ENCODE assay signal across 9 cellular contexts in genomic region chr19:51166846-51167490, GRCh38. TPM values are rescaled to one million over a fixed set of nuclear protein-coding genes. Genes with fewer than 3 reads are reported as not detected.
A peak's percentile ranks its signal among the peaks of the same experiment; 100 is the strongest.
DNase-seq lines count a peak whose midpoint lies in the region; ATAC-seq and TF ChIP-seq lines count a peak whose summit lies in the region.
"Had no signal": no experiment of that assay in that cellular context is flagged by ENCODE, and none has a peak within 500 bp of the region (broad histone marks: within the 10 kb centered on the region; RNA-seq: fewer than 3 reads in every experiment).

No MANE protein-coding gene starts in this region.

- H3K9me3 Mint-ChIP-seq in CD4-positive, alpha-beta T cell = no peaks in the 10 kb centered on the region
- H3K9me3 Mint-ChIP-seq in activated T-cell treated with anti-CD3 and anti-CD28 coated beads, Interleukin-2, amount 50 U/mL, for 4 hours = no peaks in the 10 kb centered on the region

- H3K4me1 ChIP-seq in mucosa of descending colon (ENCODE audit: low read depth) = no peaks in the 10 kb centered on the region
- no peaks in the 10 kb centered on the region for H3K4me1 ChIP-seq in ascending aorta
- peaks cover 20% of the 10 kb centered on the region for H3K4me1 ChIP-seq in testis

- H3K36me3 ChIP-seq in mucosa of descending colon (ENCODE audit: low read depth) (no peaks in the 10 kb centered on the region), ascending aorta (no peaks in the 10 kb centered on the region), testis (ENCODE audit: low read depth, missing control alignments) (no peaks in the 10 kb centered on the region)

- ATAC-seq in CD4-positive, alpha-beta T cell (ENCODE audit: poor library complexity) = peak; percentile 46
- peak; percentile 37 to 52 for ATAC-seq in activated T-cell treated with anti-CD3 and anti-CD28 coated beads, Interleukin-2, amount 50 U/mL, for 4 hours
- ATAC-seq in mucosa of descending colon (peak; percentile 64), HG03135 (IDR thresholded peaks at IDR 0.05; ENCODE audit: unreplicated experiment) (no peak)

- H3K9me3 ChIP-seq in CD4-positive, alpha-beta T cell (ENCODE audit: control insufficient read depth, low read length) = no peaks in the 10 kb centered on the region
- H3K9me3 ChIP-seq in mucosa of descending colon (no peaks in the 10 kb centered on the region), ascending aorta (no peaks in the 10 kb centered on the region), testis (no peaks in the 10 kb centered on the region)

- TF ChIP-seq CTCF in CD4-positive, alpha-beta T cell (IDR thresholded peaks at IDR 0.05) = no peak
- TF ChIP-seq CTCF in mucosa of descending colon (IDR thresholded peaks at IDR 0.05) (no peak), ascending aorta (IDR thresholded peaks at IDR 0.05) (no peak), testis (IDR thresholded peaks at IDR 0.05) (no peak)

- POLR2A ChIA-PET in CD4-positive, alpha-beta T cell (lab: Charles Lee) = no interaction called here

- H3K36me3 Mint-ChIP-seq in CD4-positive, alpha-beta T cell (ENCODE audit: low read depth) = no peaks in the 10 kb centered on the region
- no peaks in the 10 kb centered on the region for H3K36me3 Mint-ChIP-seq in activated T-cell treated with anti-CD3 and anti-CD28 coated beads, Interleukin-2, amount 50 U/mL, for 4 hours (ENCODE audit: insufficient read depth)

- H3K27me3 Mint-ChIP-seq in CD4-positive, alpha-beta T cell = peaks cover 5% of the 10 kb centered on the region
- H3K27me3 Mint-ChIP-seq in activated T-cell treated with anti-CD3 and anti-CD28 coated beads, Interleukin-2, amount 50 U/mL, for 4 hours (ENCODE audit: low read depth) = peaks cover 3% of the 10 kb centered on the region

- intact Hi-C loops in CD4-positive, alpha-beta T cell (cut with DNase I, micrococcal nuclease) = loop anchor here in 1 of 2 experiments (5.0 kb wide), 1 partner anchor 70 kb away; no protein-coding TSS in a partner anchor
- intact Hi-C loops in mucosa of descending colon (cut with DNase I, micrococcal nuclease) = no loop called here
- intact Hi-C loops in ascending aorta (cut with DNase I) = no loop called here
- intact Hi-C loops in testis (cut with DNase I; ENCODE audit: low total_unique reads) = no loop called here

- H3K4me3 Mint-ChIP-seq in CD4-positive, alpha-beta T cell = no peak overlapping the region
- peak overlapping the region; percentile 56 for H3K4me3 Mint-ChIP-seq in activated T-cell treated with anti-CD3 and anti-CD28 coated beads, Interleukin-2, amount 50 U/mL, for 4 hours

- TF ChIP-seq POLR2A in testis (IDR thresholded peaks at IDR 0.05) = no peak

- no peak overlapping the region for H3K4me3 ChIP-seq in mucosa of descending colon
- H3K4me3 ChIP-seq in ascending aorta = no peak overlapping the region
- no peak overlapping the region for H3K4me3 ChIP-seq in testis

- CTCF ChIA-PET in CD4-positive, alpha-beta T cell (lab: Charles Lee) = no interaction called here

- peaks cover 13% of the 10 kb centered on the region for H3K4me1 Mint-ChIP-seq in CD4-positive, alpha-beta T cell (ENCODE audit: low read depth)
- H3K4me1 Mint-ChIP-seq in activated T-cell treated with anti-CD3 and anti-CD28 coated beads, Interleukin-2, amount 50 U/mL, for 4 hours (ENCODE audit: low read depth) = peaks cover 18% of the 10 kb centered on the region

- H3K27ac ChIP-seq in CD4-positive, alpha-beta T cell (ENCODE audit: low read depth, low read length) = no peak overlapping the region
- H3K27ac ChIP-seq in ascending aorta = no peak overlapping the region
- H3K27ac ChIP-seq in testis = no peak overlapping the region

- no peaks in the 10 kb centered on the region for H3K27me3 ChIP-seq in CD4-positive, alpha-beta T cell (ENCODE audit: control insufficient read depth, insufficient read depth, low read length)
- no peaks in the 10 kb centered on the region for H3K27me3 ChIP-seq in ascending aorta
- no peaks in the 10 kb centered on the region for H3K27me3 ChIP-seq in testis

- DNase-seq in CD4-positive, alpha-beta T cell = peak in 4 of 10 experiments; percentile 6 to 9 (median 8)
- DNase-seq in Kasumi-1 (lab: John Stamatoyannopoulos, UW) (peak; percentile 52 to 63), mucosa of descending colon (peak in 1 of 3 donors; percentile 38), ascending aorta (ENCODE audit: low spot score in 2 of 2) (no peak), testis (no peak)
- no peak for DNase-seq in activated T-cell treated with anti-CD3 and anti-CD28 coated beads, Interleukin-2, amount 50 U/mL, for 4 hours
- DNase-seq in stimulated activated CD4-positive, alpha-beta T cell treated with anti-CD3 and anti-CD28 coated beads, Interleukin-2, amount 100 ng/mL, for 24 hours = no peak
- DNase-seq: DMS53 had no signal

- no peak overlapping the region for H3K27ac Mint-ChIP-seq in CD4-positive, alpha-beta T cell

- 56 to 78% methylated on average over 2 to 9 of the region's 9 CpGs for WGBS in testis, 2 donors

RNA-seq across cellular contexts. Expression of gene SIGLEC7, which starts 24.9 kb away (rescaled TPM):
- total RNA-seq in CD4-positive, alpha-beta T cell = under 1 TPM in 1 of 2 experiments, not detected in 1; 0.20 TPM
- total RNA-seq in activated T-cell treated with anti-CD3 and anti-CD28 coated beads, Interleukin-2, amount 50 U/mL, for 4 hours = under 1 TPM in 1 of 3 donors, not detected in 2; 0.16 TPM
- total RNA-seq in mucosa of descending colon = 1 to 10 TPM; 1.2 to 2.5 (median 1.4) TPM
- total RNA-seq in ascending aorta = 4.8 TPM
- 1 to 10 TPM in 1 of 2 donors, under 1 TPM in 1; 0.79 to 1.2 TPM for total RNA-seq in testis
- polyA plus RNA-seq in testis (ENCODE audit: insufficient read depth, low read depth, low replicate concordance) = 2.0 TPM

RNA-seq across cellular contexts. Expression of gene SIGLEC9, which starts 42.3 kb away (rescaled TPM):
- under 1 TPM; 0.36 to 0.59 TPM for total RNA-seq in CD4-positive, alpha-beta T cell
- under 1 TPM; 0.22 to 0.43 (median 0.37) TPM for total RNA-seq in activated T-cell treated with anti-CD3 and anti-CD28 coated beads, Interleukin-2, amount 50 U/mL, for 4 hours
- total RNA-seq in mucosa of descending colon (1 to 10 TPM; 1.4 to 3.8 (median 3.2) TPM), ascending aorta (0.85 TPM), testis (1 to 10 TPM; 2.6 to 5.1 TPM)
- 3.2 TPM for polyA plus RNA-seq in testis (ENCODE audit: insufficient read depth, low read depth, low replicate concordance)

RNA-seq across cellular contexts. Expression of gene CD33, which starts 57.9 kb away (rescaled TPM):
- total RNA-seq in CD4-positive, alpha-beta T cell = 1 to 10 TPM in 1 of 2 experiments, under 1 TPM in 1; 0.60 to 1.7 TPM
- total RNA-seq in activated T-cell treated with anti-CD3 and anti-CD28 coated beads, Interleukin-2, amount 50 U/mL, for 4 hours = under 1 TPM; 0.11 to 0.51 (median 0.11) TPM
- total RNA-seq in mucosa of descending colon = 1 to 10 TPM; 1.0 to 6.9 (median 6.9) TPM
- total RNA-seq in ascending aorta = 1.3 TPM
- 1 to 10 TPM; 1.3 to 1.7 TPM for total RNA-seq in testis
- 3.8 TPM for polyA plus RNA-seq in testis (ENCODE audit: insufficient read depth, low read depth, low replicate concordance)

RNA-seq across cellular contexts. Expression of gene CTU1, which starts 58.8 kb away (rescaled TPM):
- total RNA-seq in CD4-positive, alpha-beta T cell = 1 to 10 TPM; 1.4 to 1.6 TPM
- total RNA-seq in activated T-cell treated with anti-CD3 and anti-CD28 coated beads, Interleukin-2, amount 50 U/mL, for 4 hours = 10 to 100 TPM; 24.1 to 29.3 (median 27.7) TPM
- 1 to 10 TPM; 4.3 to 8.1 (median 4.8) TPM for total RNA-seq in mucosa of descending colon
- total RNA-seq in ascending aorta = 8.9 TPM
- 10 to 100 TPM; 17.6 to 23.5 TPM for total RNA-seq in testis
- polyA plus RNA-seq in testis (ENCODE audit: insufficient read depth, low read depth, low replicate concordance) = 2.0 TPM

Comparison
In these comparisons a context has a peak if more than half of its experiments do, and no peak if none do; other contexts are left out.
1. DNase-seq: peak in Kasumi-1 (2 of 2); none in activated T-cell treated with anti-CD3 and anti-CD28 coated beads, Interleukin-2, amount 50 U/mL, for 4 hours (single experiment), ascending aorta (0 of 2), testis (single experiment) and stimulated activated CD4-positive, alpha-beta T cell treated with anti-CD3 and anti-CD28 coated beads, Interleukin-2, amount 100 ng/mL, for 24 hours (0 of 2).